Comparison of ENCODE assay signal across 27 cellular contexts in genomic region chr3:181985386-181985785, GRCh38.
"Had no signal": no experiment of that assay in that cellular context is flagged by ENCODE, and none has a peak within 500 bp of the region (broad histone marks: within the 10 kb centered on the region; RNA-seq: fewer than 3 reads in every experiment).

No MANE protein-coding gene starts in this region.

- H3K27ac Mint-ChIP-seq: stimulated activated effector memory CD8-positive, alpha-beta T cell treated with anti-CD3 and anti-CD28 coated beads, Interleukin-12 subunit alpha, Interleukin-12 subunit beta, amount 100 ng/mL, for 72 hours; stimulated activated memory B cell treated with anti-CD40 and anti-IgM and Interleukin-4, amounts not matched to agents 10 μg/mL and 1 μg/mL and 100 μg/mL, for 72 hours; stimulated activated naive B cell treated with anti-CD40 and anti-IgM and Interleukin-4, amounts not matched to agents 10 μg/mL and 1 μg/mL and 100 μg/mL, for 72 hours; stimulated activated naive CD8-positive, alpha-beta T cell treated with anti-CD3 and anti-CD28 coated beads, Interleukin-15, amount 100 ng/mL, for 72 hours; stimulated activated naive CD8-positive, alpha-beta T cell treated with anti-CD3 and anti-CD28 coated beads, Interleukin-15, Interleukin-2, amounts not matched to agents 100 ng/mL and 50 ng/mL, for 24 hours; type B pancreatic cell had no signal

- H3K4me3 Mint-ChIP-seq: stimulated activated effector memory CD8-positive, alpha-beta T cell treated with anti-CD3 and anti-CD28 coated beads, Interleukin-12 subunit alpha, Interleukin-12 subunit beta, amount 100 ng/mL, for 72 hours; stimulated activated memory B cell treated with anti-CD40 and anti-IgM and Interleukin-4, amounts not matched to agents 10 μg/mL and 1 μg/mL and 100 μg/mL, for 72 hours; stimulated activated naive B cell treated with anti-CD40 and anti-IgM and Interleukin-4, amounts not matched to agents 10 μg/mL and 1 μg/mL and 100 μg/mL, for 72 hours; stimulated activated naive CD8-positive, alpha-beta T cell treated with anti-CD3 and anti-CD28 coated beads, Interleukin-15, amount 100 ng/mL, for 72 hours; stimulated activated naive CD8-positive, alpha-beta T cell treated with anti-CD3 and anti-CD28 coated beads, Interleukin-15, Interleukin-2, amounts not matched to agents 100 ng/mL and 50 ng/mL, for 24 hours; type B pancreatic cell had no signal

- H3K36me3 Mint-ChIP-seq: stimulated activated effector memory CD8-positive, alpha-beta T cell treated with anti-CD3 and anti-CD28 coated beads, Interleukin-12 subunit alpha, Interleukin-12 subunit beta, amount 100 ng/mL, for 72 hours; stimulated activated memory B cell treated with anti-CD40 and anti-IgM and Interleukin-4, amounts not matched to agents 10 μg/mL and 1 μg/mL and 100 μg/mL, for 72 hours; stimulated activated naive B cell treated with anti-CD40 and anti-IgM and Interleukin-4, amounts not matched to agents 10 μg/mL and 1 μg/mL and 100 μg/mL, for 72 hours; type B pancreatic cell had no signal

- H3K36me3 ChIP-seq: stomach, suprapubic skin, thoracic aorta, thyroid gland, tibial artery, tibial nerve, transverse colon, upper lobe of left lung, upper lobe of right lung, uterus, vagina had no signal

- H3K27me3 Mint-ChIP-seq: stimulated activated memory B cell treated with anti-CD40 and anti-IgM and Interleukin-4, amounts not matched to agents 10 μg/mL and 1 μg/mL and 100 μg/mL, for 72 hours; stimulated activated naive B cell treated with anti-CD40 and anti-IgM and Interleukin-4, amounts not matched to agents 10 μg/mL and 1 μg/mL and 100 μg/mL, for 72 hours; stimulated activated naive CD8-positive, alpha-beta T cell treated with anti-CD3 and anti-CD28 coated beads, Interleukin-15, amount 100 ng/mL, for 72 hours; stimulated activated naive CD8-positive, alpha-beta T cell treated with anti-CD3 and anti-CD28 coated beads, Interleukin-15, Interleukin-2, amounts not matched to agents 100 ng/mL and 50 ng/mL, for 24 hours; type B pancreatic cell had no signal

- H3K27ac ChIP-seq: stomach, suprapubic skin, testis, thoracic aorta, thyroid gland, tibial artery, tibial nerve, transverse colon, upper lobe of left lung, upper lobe of right lung, uterus, vagina had no signal

- DNase-seq: stimulated activated CD4-positive, alpha-beta T cell treated with anti-CD3 and anti-CD28 coated beads, Interleukin-2, amount 100 ng/mL, for 48 hours; stimulated activated CD4-positive, alpha-beta T cell treated with anti-CD3 and anti-CD28 coated beads, Interleukin-4, amount 100 ng/mL, for 1 hour; stimulated activated CD4-positive, alpha-beta T cell treated with anti-CD3 and anti-CD28 coated beads, Interleukin-4, amount 100 ng/mL, for 24 hours; stimulated activated CD4-positive, alpha-beta T cell treated with anti-CD3 and anti-CD28 coated beads, Interleukin-4, amount 100 ng/mL, for 4 hours; stimulated activated CD8-positive, alpha-beta memory T cell treated with anti-CD3 and anti-CD28 coated beads, Interleukin-4, amount 100 ng/mL, for 48 hours; stimulated activated naive B cell treated with anti-CD40 and anti-IgM and Interleukin-4, amounts not matched to agents 10 μg/mL and 1 μg/mL and 100 μg/mL, for 72 hours; stimulated activated naive CD4-positive, alpha-beta T cell; stimulated activated naive CD4-positive, alpha-beta T cell treated with Interleukin-2 at 50 U/mL for 16 hours; stimulated activated naive CD8-positive, alpha-beta T cell treated with anti-CD3 and anti-CD28 coated beads, Interleukin-15, amount 100 ng/mL, for 72 hours; stimulated activated naive CD8-positive, alpha-beta T cell treated with anti-CD3 and anti-CD28 coated beads, Interleukin-15, Interleukin-2, amounts not matched to agents 100 U/mL and 50 U/mL, for 24 hours; stomach; testis; thyroid gland; tibial artery; transverse colon; trophoblast cell; upper lobe of right lung; uterus had no signal

- H3K9me3 Mint-ChIP-seq: type B pancreatic cell had no signal

- H3K4me3 ChIP-seq: stomach, suprapubic skin, testis, thoracic aorta, thyroid gland, tibial artery, tibial nerve, transverse colon, upper lobe of left lung, upper lobe of right lung, uterus, vagina had no signal

- H3K27me3 ChIP-seq: stomach, suprapubic skin, testis, thyroid gland, tibial artery, tibial nerve, transverse colon, upper lobe of left lung, upper lobe of right lung, uterus, vagina had no signal

- H3K4me1 ChIP-seq: stomach, suprapubic skin, testis, thyroid gland, tibial artery, tibial nerve, transverse colon, upper lobe of left lung, upper lobe of right lung, uterus, vagina had no signal

- H3K4me1 Mint-ChIP-seq: stimulated activated effector memory CD8-positive, alpha-beta T cell treated with anti-CD3 and anti-CD28 coated beads, Interleukin-12 subunit alpha, Interleukin-12 subunit beta, amount 100 ng/mL, for 72 hours; stimulated activated memory B cell treated with anti-CD40 and anti-IgM and Interleukin-4, amounts not matched to agents 10 μg/mL and 1 μg/mL and 100 μg/mL, for 72 hours; stimulated activated naive B cell treated with anti-CD40 and anti-IgM and Interleukin-4, amounts not matched to agents 10 μg/mL and 1 μg/mL and 100 μg/mL, for 72 hours; stimulated activated naive CD8-positive, alpha-beta T cell treated with anti-CD3 and anti-CD28 coated beads, Interleukin-15, amount 100 ng/mL, for 72 hours had no signal

- H3K9me3 ChIP-seq: stomach, suprapubic skin, testis, thoracic aorta, thyroid gland, tibial artery, transverse colon, upper lobe of left lung, upper lobe of right lung, uterus, vagina had no signal
